12 cellular contexts compared by ENCODE assay signal in genomic region chr3:170277833-170278586, GRCh38. TPM values are rescaled to one million over a fixed set of nuclear protein-coding genes. Genes with fewer than 3 reads are reported as not detected.
DNase-seq lines count a peak whose midpoint lies in the region; TF ChIP-seq lines count a peak whose summit lies in the region.
"Had no signal": no experiment of that assay in that cellular context is flagged by ENCODE, and none has a peak within 500 bp of the region (broad histone marks: within the 10 kb centered on the region; RNA-seq: fewer than 3 reads in every experiment).

No MANE protein-coding gene starts in this region.

- H3F3A ChIP-seq in OCI-LY1 (ENCODE audit: insufficient read depth, low read length), result no peaks in the 10 kb centered on the region

- no peak overlapping the region for H3K4me3 Mint-ChIP-seq in nephron progenitor cell

- peaks cover 86% of the 10 kb centered on the region for H3K36me3 Mint-ChIP-seq in nephron progenitor cell (ENCODE audit: low read depth)

- no peak overlapping the region for H3K27ac Mint-ChIP-seq in nephron progenitor cell

- no peaks in the 10 kb centered on the region for H3K9me2 ChIP-seq in OCI-LY1 (ENCODE audit: low read depth, low read length)

- peak overlapping the region; percentile 7; the same call in 1 of the 2 replicates for H3K4me2 ChIP-seq in OCI-LY1 (ENCODE audit: low read length)
- H3K4me2 ChIP-seq in osteoblast (ENCODE audit: insufficient read depth, low read length), result peak overlapping the region; percentile 45

- no peak overlapping the region for H3K9ac ChIP-seq in OCI-LY1 (ENCODE audit: low read length)

- H3K4me1 Mint-ChIP-seq in nephron progenitor cell, result no peaks in the 10 kb centered on the region

- TF ChIP-seq CTCF in OCI-LY1 (IDR thresholded peaks at IDR 0.05; ENCODE audit: low read length) (no peak), choroid plexus epithelial cell (conservative IDR thresholded peaks at IDR 0.05; ENCODE audit: low read depth, low read length) (no peak), osteoblast (IDR thresholded peaks at IDR 0.05; ENCODE audit: extremely low read depth, low read depth, low read length) (no peak), nephron progenitor cell (IDR thresholded peaks at IDR 0.05) (no peak)

- peak; percentile 25 for DNase-seq in NCI-H2196 (lab: John Stamatoyannopoulos, UW; ENCODE audit: unreplicated experiment)
- no peak for DNase-seq in NCI-H2196 treated with DMSO at 0.1 percent for 48 hours (lab: John Stamatoyannopoulos, UW; ENCODE audit: unreplicated experiment)
- peak; percentile 32 for DNase-seq in choroid plexus epithelial cell (ENCODE audit: low read depth)
- no peak for DNase-seq in osteoblast (ENCODE audit: insufficient read length, low spot score, missing footprints)
- DNase-seq in NCI-H1092 treated with DMSO at 0.1 percent for 48 hours (lab: John Stamatoyannopoulos, UW), result no peak
- DNase-seq in T1000 (lab: John Stamatoyannopoulos, UW), result no peak
- DNase-seq in nephron progenitor cell, result no peak
- DNase-seq: 8988T, amniotic stem cell, left cardiac atrium, right lobe of liver had no signal

- H4K20me1 ChIP-seq in OCI-LY1 (ENCODE audit: insufficient read depth, low read length) (no peaks in the 10 kb centered on the region), osteoblast (ENCODE audit: insufficient read depth, low read length) (no peaks in the 10 kb centered on the region)

- H3K4me1 ChIP-seq in OCI-LY1 (ENCODE audit: insufficient read depth, low read length, severe bottlenecking) (peaks cover 8% of the 10 kb centered on the region), osteoblast (ENCODE audit: insufficient read depth, low read length) (peaks cover 2% of the 10 kb centered on the region)
- H3K4me1 ChIP-seq: right lobe of liver had no signal

- H3K9me3 Mint-ChIP-seq in nephron progenitor cell, result no peaks in the 10 kb centered on the region

- no peaks in the 10 kb centered on the region for H3K27me3 Mint-ChIP-seq in nephron progenitor cell (ENCODE audit: low read depth, poor library complexity)

- H3K36me3 ChIP-seq in OCI-LY1 (ENCODE audit: insufficient read depth, low read length), result peaks cover 27% of the 10 kb centered on the region
- peaks cover 48% of the 10 kb centered on the region for H3K36me3 ChIP-seq in osteoblast (ENCODE audit: insufficient read depth, low read length)
- H3K36me3 ChIP-seq: right lobe of liver had no signal

- H2AFZ ChIP-seq in OCI-LY1 (ENCODE audit: low read length), result no peak overlapping the region
- peak overlapping the region; percentile 42 for H2AFZ ChIP-seq in osteoblast (ENCODE audit: low read length)

- H3K9me3 ChIP-seq in OCI-LY1 (ENCODE audit: low read length) (no peaks in the 10 kb centered on the region), osteoblast (ENCODE audit: low read depth, low read length) (no peaks in the 10 kb centered on the region)
- H3K9me3 ChIP-seq: right lobe of liver had no signal

- H3K27me3 ChIP-seq in OCI-LY1 (ENCODE audit: insufficient read depth, low read length) (no peaks in the 10 kb centered on the region), osteoblast (ENCODE audit: insufficient read depth, low read length) (no peaks in the 10 kb centered on the region)
- H3K27me3 ChIP-seq: right lobe of liver had no signal

- H3K79me2 ChIP-seq in OCI-LY1 (ENCODE audit: insufficient read depth, low read length), result no peaks in the 10 kb centered on the region
- no peaks in the 10 kb centered on the region for H3K79me2 ChIP-seq in osteoblast (ENCODE audit: insufficient read depth, low read length)

- H3K27ac ChIP-seq in OCI-LY1 (ENCODE audit: low read depth, low read length, poor library complexity, severe bottlenecking), result no peak overlapping the region
- H3K27ac ChIP-seq in osteoblast (ENCODE audit: low read depth, low read length), result no peak overlapping the region
- H3K27ac ChIP-seq: right lobe of liver had no signal

- H3K4me3 ChIP-seq in OCI-LY1 (ENCODE audit: low read depth, low read length, poor library complexity, severe bottlenecking) (no peak overlapping the region), choroid plexus epithelial cell (ENCODE audit: low read depth, low read length) (no peak overlapping the region), osteoblast (ENCODE audit: insufficient read depth, low read length) (peak overlapping the region; percentile 1)
- H3K4me3 ChIP-seq: right lobe of liver had no signal

RNA-seq across cellular contexts. Expression of gene PRKCI, which starts 55.8 kb away (rescaled TPM):
- total RNA-seq in osteoblast, result 54.8 and 69.1 TPM in 2 replicates

Comparison
In these comparisons a context has a peak if more than half of its experiments do, and no peak if none do; other contexts are left out.
1. DNase-seq: peak in NCI-H2196 (single experiment) and choroid plexus epithelial cell (single experiment); none in NCI-H2196 treated with DMSO at 0.1 percent for 48 hours (single experiment), osteoblast (single experiment), NCI-H1092 treated with DMSO at 0.1 percent for 48 hours (single experiment), T1000 (single experiment) and nephron progenitor cell (single experiment).